ENCODE assay signal across 1 cellular context in the genomic region with DNA sequence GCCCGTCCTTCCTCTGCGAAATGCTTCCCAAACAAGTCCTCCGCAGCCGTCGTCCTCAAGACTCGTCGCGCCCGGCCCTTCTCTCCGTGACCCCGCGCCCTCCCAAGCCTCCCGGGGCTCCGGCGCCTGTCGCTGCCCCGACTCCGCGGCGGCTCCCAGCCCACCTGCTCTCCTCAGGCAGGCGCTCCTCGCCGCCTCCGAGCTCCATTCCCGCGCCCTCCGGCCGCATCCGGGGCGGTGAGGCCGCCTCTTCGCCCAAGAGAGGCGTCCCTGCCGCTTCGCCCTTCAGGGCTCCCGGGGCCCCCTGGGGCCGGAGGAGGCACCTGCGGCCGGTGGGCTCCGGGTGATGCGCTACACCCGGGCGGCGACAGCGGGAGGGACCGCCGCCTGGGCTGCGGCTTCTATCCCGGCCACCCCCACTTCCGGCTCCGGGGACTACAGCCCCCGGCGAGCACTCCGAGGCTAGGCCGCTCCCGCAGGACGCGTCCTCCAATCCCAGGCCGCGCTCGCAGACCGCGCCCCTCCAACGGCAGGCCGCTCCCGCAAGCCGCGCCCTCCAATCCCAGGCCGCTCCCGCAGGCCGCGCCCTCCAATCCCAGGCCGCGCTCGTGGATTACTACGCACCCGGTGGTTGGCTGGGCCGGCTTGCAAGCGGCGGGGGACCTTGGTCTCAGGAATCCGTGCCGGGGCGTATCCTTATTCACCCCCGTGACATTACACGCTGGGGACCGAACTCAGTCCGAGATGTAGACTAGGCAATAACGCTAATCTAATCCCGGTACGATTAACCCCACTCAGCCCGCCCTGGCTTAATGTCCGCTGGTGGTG.
TF ChIP-seq lines count a peak whose summit lies in the region.

RUBCN (minus strand) TSS at position 414 of the 828 bp plus-strand sequence; CDS start at position 229, 185 bp downstream.

TF ChIP-seq in H1, 55 proteins besides CTCF, POLR2A, EP300 and RAD21:
- TF ChIP-seq E2F6 (IDR thresholded peaks at IDR 0.05) (peak; percentile 97), CREB1 (IDR thresholded peaks at IDR 0.05) (peak; percentile 50; the same call in 1 of the 2 replicates), CBX8 (IDR thresholded peaks at IDR 0.05; ENCODE audit: borderline replicate concordance, low read depth, low read length) (no peak), TAF1 (IDR thresholded peaks at IDR 0.05; ENCODE audit: low read depth, low read length) (peak; percentile 52), PHF8 (conservative IDR thresholded peaks at IDR 0.05; ENCODE audit: low read depth, low read length) (peak; percentile 60; the same call in 1 of the 2 replicates), TBP (IDR thresholded peaks at IDR 0.05; ENCODE audit: low read depth, low read length) (peak; percentile 64), SP2 (IDR thresholded peaks at IDR 0.05; ENCODE audit: low read length) (0 out of 2 replicates have a peak, but pooled peaks have one; percentile 6), POLR2AphosphoS5 (IDR thresholded peaks at IDR 0.05; ENCODE audit: low read depth, low read length) (peak; percentile 52; the same call in 1 of the 2 replicates), ASH2L (IDR thresholded peaks at IDR 0.05; ENCODE audit: low read length) (peak; percentile 29), BACH1 (IDR thresholded peaks at IDR 0.05; ENCODE audit: low read length) (no peak), KDM4A (IDR thresholded peaks at IDR 0.05; ENCODE audit: low read depth, low read length, severe bottlenecking) (peak; percentile 99), TCF12 (IDR thresholded peaks at IDR 0.05; ENCODE audit: low read depth, low read length) (no peak), CHD7 (IDR thresholded peaks at IDR 0.05; ENCODE audit: insufficient replicate concordance, low read length) (no peak), SIN3A (conservative IDR thresholded peaks at IDR 0.05 in 1 of 2, IDR thresholded peaks at IDR 0.05 in 1 of 2; ENCODE audit: low read depth in 1 of 2, low read length in 2 of 2) (0 out of 4 replicates have a peak, but pooled peaks of 1 of the 2 experiments have one; percentile 5), SIX5 (IDR thresholded peaks at IDR 0.05; ENCODE audit: low read depth, low read length) (peak; percentile 24; the same call in 1 of the 2 replicates), CHD1 (IDR thresholded peaks at IDR 0.05; ENCODE audit: low read depth, low read length) (no peak), RBBP5 (IDR thresholded peaks at IDR 0.05; ENCODE audit: borderline replicate concordance, low read depth, low read length) (peak; percentile 40; the same call in 1 of the 2 replicates), SP1 (IDR thresholded peaks at IDR 0.05; ENCODE audit: low read depth, low read length) (peak; percentile 61; the same call in 1 of the 2 replicates)
- TF ChIP-seq, protein P1, sequence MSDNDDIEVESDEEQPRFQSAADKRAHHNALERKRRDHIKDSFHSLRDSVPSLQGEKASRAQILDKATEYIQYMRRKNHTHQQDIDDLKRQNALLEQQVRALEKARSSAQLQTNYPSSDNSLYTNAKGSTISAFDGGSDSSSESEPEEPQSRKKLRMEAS (IDR thresholded peaks at IDR 0.05): peak; percentile 79
